Comparison of ENCODE assay signal across 10 cellular contexts in genomic region chr5:1545798-1546355, GRCh38. TPM values are rescaled to one million over a fixed set of nuclear protein-coding genes. Genes with fewer than 3 reads are reported as not detected.
A peak's percentile ranks its signal among the peaks of the same experiment; 100 is the strongest.
DNase-seq lines count a peak whose midpoint lies in the region; TF ChIP-seq lines count a peak whose summit lies in the region.
"Had no signal": no experiment of that assay in that cellular context is flagged by ENCODE, and none has a peak within 500 bp of the region (broad histone marks: within the 10 kb centered on the region; RNA-seq: fewer than 3 reads in every experiment).

No MANE protein-coding gene starts in this region.

- no peak overlapping the region for H2BK5ac ChIP-seq in mesenchymal stem cell (ENCODE audit: low read depth, low read length, poor library complexity, severe bottlenecking)

- H3K27ac ChIP-seq in osteoblast (ENCODE audit: low read depth, low read length) = no peak overlapping the region
- no peak overlapping the region for H3K27ac ChIP-seq in mesenchymal stem cell (ENCODE audit: low read length, poor library complexity, severe bottlenecking)

- H3K27me3 ChIP-seq in osteoblast (ENCODE audit: insufficient read depth, low read length) (peaks cover 32% of the 10 kb centered on the region), mesenchymal stem cell (ENCODE audit: control insufficient read depth in 1 of 2, insufficient read depth in 1 of 2, low read length in 2 of 2) (peaks cover 20 to 22% of the 10 kb centered on the region in 2 experiments)

- H3K4me2 ChIP-seq in osteoblast (ENCODE audit: insufficient read depth, low read length) (no peak overlapping the region), mesenchymal stem cell (ENCODE audit: low read length, poor library complexity, severe bottlenecking) (no peak overlapping the region)

- H3K4me1 ChIP-seq in osteoblast (ENCODE audit: insufficient read depth, low read length) = peaks cover 7% of the 10 kb centered on the region
- H3K4me1 ChIP-seq in mesenchymal stem cell (ENCODE audit: control insufficient read depth, insufficient read depth, low read depth, low read length) = peaks cover 8% of the 10 kb centered on the region

- H3K18ac ChIP-seq in mesenchymal stem cell (ENCODE audit: low read depth in 1 of 2, low read length in 2 of 2) = no peak overlapping the region

- no peaks in the 10 kb centered on the region for H3K79me2 ChIP-seq in osteoblast (ENCODE audit: insufficient read depth, low read length)

- WGBS in mesenchymal stem cell = 64% methylated on average over 5 of the region's 6 CpGs

- H3K4ac ChIP-seq in mesenchymal stem cell (ENCODE audit: low read depth in 1 of 2, low read length in 2 of 2) = no peak overlapping the region

- H2BK12ac ChIP-seq in mesenchymal stem cell (ENCODE audit: low read length in 2 of 2) = no peak overlapping the region

- H3K9me3 ChIP-seq in osteoblast (ENCODE audit: low read depth, low read length) (no peaks in the 10 kb centered on the region), mesenchymal stem cell (ENCODE audit: control insufficient read depth, low read length) (no peaks in the 10 kb centered on the region)

- H3K9ac ChIP-seq in mesenchymal stem cell (ENCODE audit: low read length) = no peak overlapping the region

- no peak overlapping the region for H2BK120ac ChIP-seq in mesenchymal stem cell (ENCODE audit: low read depth, low read length)

- no peak overlapping the region for H2BK15ac ChIP-seq in mesenchymal stem cell (ENCODE audit: low read depth, poor library complexity, severe bottlenecking)

- H4K91ac ChIP-seq in mesenchymal stem cell (ENCODE audit: low read length) = no peak overlapping the region

- H2AFZ ChIP-seq in osteoblast (ENCODE audit: low read length) (no peak overlapping the region), mesenchymal stem cell (ENCODE audit: low read depth, low read length) (no peak overlapping the region)

- H3K27me3 Mint-ChIP-seq in CD14-positive monocyte (ENCODE audit: low read depth in 3 of 3) = peaks cover 13 to 30% (median 25%) of the 10 kb centered on the region in 3 donors
- H3K27me3 Mint-ChIP-seq: activated naive CD8-positive, alpha-beta T cell had no signal

- H3K9me3 Mint-ChIP-seq in CD14-positive monocyte = peaks cover 0 to 3% (median 0%) of the 10 kb centered on the region in 7 donors
- H3K9me3 Mint-ChIP-seq: nephron had no signal

- H3K36me3 Mint-ChIP-seq in CD14-positive monocyte = no peaks in the 10 kb centered on the region

- H3K14ac ChIP-seq in mesenchymal stem cell (ENCODE audit: low read length in 2 of 2) = no peak overlapping the region

- H3K23ac ChIP-seq in mesenchymal stem cell (ENCODE audit: low read length in 2 of 2) = no peak overlapping the region

- no peaks in the 10 kb centered on the region for H3K79me1 ChIP-seq in mesenchymal stem cell (replicated peaks; ENCODE audit: low read length, poor library complexity, severe bottlenecking)

- H3K27ac Mint-ChIP-seq in CD14-positive monocyte = peak overlapping the region in 2 of 7 donors; percentile 79 to 91
- H3K27ac Mint-ChIP-seq: activated naive CD8-positive, alpha-beta T cell; nephron had no signal

- peak overlapping the region in 1 of 2 donors; percentile 46 for H3K4me3 Mint-ChIP-seq in CD14-positive monocyte
- H3K4me3 Mint-ChIP-seq: activated naive CD8-positive, alpha-beta T cell; nephron had no signal

- H3K4me1 Mint-ChIP-seq in CD14-positive monocyte = peaks cover 21% of the 10 kb centered on the region

- no peak overlapping the region for H4K8ac ChIP-seq in mesenchymal stem cell (ENCODE audit: low read length)

- TF ChIP-seq CTCF in GM20000 (IDR thresholded peaks at IDR 0.05; ENCODE audit: extremely low read depth, missing control alignments) (no peak), osteoblast (IDR thresholded peaks at IDR 0.05; ENCODE audit: extremely low read depth, low read depth, low read length) (no peak), CD14-positive monocyte (IDR thresholded peaks at IDR 0.05) (no peak)

- H4K20me1 ChIP-seq in osteoblast (ENCODE audit: insufficient read depth, low read length) = no peaks in the 10 kb centered on the region

- peak; percentile 12 for DNase-seq in GM20000 (ENCODE audit: low spot score)
- peak; percentile 88 to 94 for DNase-seq in NCI-H187 (lab: John Stamatoyannopoulos, UW)
- peak; percentile 40 for DNase-seq in SK-MEL-5 (ENCODE audit: low read depth, low spot score)
- peak; percentile 83 for DNase-seq in osteoblast (ENCODE audit: insufficient read length, low spot score, missing footprints)
- no peak for DNase-seq in CD14-positive monocyte (ENCODE audit: low spot score)
- no peak for DNase-seq in mesenchymal stem cell
- DNase-seq in T-helper 9 cell = no peak
- DNase-seq: GDM1 had no signal

- no peak overlapping the region for H3K4me3 ChIP-seq in osteoblast (ENCODE audit: insufficient read depth, low read length)
- no peak overlapping the region for H3K4me3 ChIP-seq in mesenchymal stem cell (ENCODE audit: insufficient read depth in 1 of 2, low read depth in 1 of 2, low read length in 2 of 2)

- in situ Hi-C loops in SK-MEL-5 (cut with HindIII; ENCODE audit: low pct_unique_long_range_greater_than_20kb, low sequenced_read_pairs) = no loop called here

- H2AK5ac ChIP-seq in mesenchymal stem cell (ENCODE audit: low read length, severe bottlenecking) = no peak overlapping the region

- H3K36me3 ChIP-seq in osteoblast (ENCODE audit: insufficient read depth, low read length) (no peaks in the 10 kb centered on the region), mesenchymal stem cell (ENCODE audit: control insufficient read depth in 1 of 2, insufficient read depth in 2 of 2, low read depth in 1 of 2, low read length in 2 of 2) (no peaks in the 10 kb centered on the region)

- intact Hi-C loops in CD14-positive monocyte (cut with micrococcal nuclease) = no loop called here

RNA-seq across cellular contexts. Expression of gene LPCAT1, which starts 22.1 kb away (rescaled TPM):
- 47.5 and 50.6 TPM in 2 replicates for total RNA-seq in SK-MEL-5 (2014; rRNA removed; shearing (Covaris generic))
- polyA plus RNA-seq in SK-MEL-5 (2015; cell fraction: cytosol; rRNA removed) = 79.3 and 98.1 TPM in 2 replicates
- polyA plus RNA-seq in SK-MEL-5 (2015; cell fraction: nucleus; rRNA removed) = 114 and 171 TPM in 2 replicates
- total RNA-seq in osteoblast = 11.6 and 15.6 TPM in 2 replicates
- 10 to 100 TPM; 34.1 to 34.8 TPM for polyA plus RNA-seq in CD14-positive monocyte
- polyA plus RNA-seq in mesenchymal stem cell (2013, experiment 1 of 2) = 32.9 TPM
- polyA plus RNA-seq in mesenchymal stem cell (2013, experiment 2 of 2) = 33.5 TPM

Comparison
In these comparisons a context has a peak if more than half of its experiments do, and no peak if none do; other contexts are left out.
1. DNase-seq: peak in GM20000 (single experiment), NCI-H187 (2 of 2), SK-MEL-5 (single experiment) and osteoblast (single experiment); none in CD14-positive monocyte (single experiment), mesenchymal stem cell (single experiment) and T-helper 9 cell (single experiment).